8 cellular contexts compared by ENCODE assay signal in genomic region chr19:6531163-6531955, GRCh38. TPM values are rescaled to one million over a fixed set of nuclear protein-coding genes. Genes with fewer than 3 reads are reported as not detected.
DNase-seq lines count a peak whose midpoint lies in the region; ATAC-seq, FAIRE-seq and TF ChIP-seq lines count a peak whose summit lies in the region.

No MANE protein-coding gene starts in this region.

- no peaks in the 10 kb centered on the region for H3K4me1 Mint-ChIP-seq in astrocyte (ENCODE audit: low read depth, unreplicated experiment)

- H2AFZ ChIP-seq in astrocyte (ENCODE audit: low read depth, low read length): peak overlapping the region; percentile 97

- H3K9me3 ChIP-seq in cardiac muscle cell (ENCODE audit: low read depth) (no peaks in the 10 kb centered on the region), astrocyte (ENCODE audit: insufficient read depth, low read depth, low read length) (peaks cover 5% of the 10 kb centered on the region), lower lobe of right lung (no peaks in the 10 kb centered on the region), upper lobe of right lung (no peaks in the 10 kb centered on the region)

- no peak overlapping the region for H3K27ac ChIP-seq in cardiac muscle cell
- H3K27ac ChIP-seq in astrocyte (ENCODE audit: low read depth, low read length): no peak overlapping the region
- H3K27ac ChIP-seq in lower lobe of right lung: peak overlapping the region; percentile 82
- peak overlapping the region; percentile 85 for H3K27ac ChIP-seq in upper lobe of right lung

- H3K4me1 ChIP-seq in cardiac muscle cell (ENCODE audit: low read depth): peaks cover 5% of the 10 kb centered on the region
- peaks cover 11% of the 10 kb centered on the region for H3K4me1 ChIP-seq in astrocyte (ENCODE audit: insufficient read depth, low read length)
- H3K4me1 ChIP-seq in lower lobe of right lung: peaks cover 21% of the 10 kb centered on the region
- peaks cover 26% of the 10 kb centered on the region for H3K4me1 ChIP-seq in upper lobe of right lung

- ATAC-seq in left cardiac atrium (no peak), lower lobe of right lung (peak; percentile 2 to 11), upper lobe of right lung (peak; percentile 0), GM21825 (IDR thresholded peaks at IDR 0.05; ENCODE audit: unreplicated experiment) (no peak)

- H4K20me1 ChIP-seq in astrocyte (ENCODE audit: insufficient read depth, low read length): peaks cover 7% of the 10 kb centered on the region

- peaks cover 46% of the 10 kb centered on the region for H3K27me3 ChIP-seq in cardiac muscle cell
- peaks cover 9% of the 10 kb centered on the region for H3K27me3 ChIP-seq in astrocyte (ENCODE audit: insufficient read depth, low read length)
- no peaks in the 10 kb centered on the region for H3K27me3 ChIP-seq in lower lobe of right lung (ENCODE audit: low read depth)
- no peaks in the 10 kb centered on the region for H3K27me3 ChIP-seq in upper lobe of right lung

- peak overlapping the region; percentile 94 for H3K9ac ChIP-seq in astrocyte (ENCODE audit: low read length)

- H3K4me3 ChIP-seq in cardiac muscle cell (peak overlapping the region; percentile 59), astrocyte (ENCODE audit: insufficient read depth, low read depth, low read length) (peak overlapping the region; percentile 87), lower lobe of right lung (peak overlapping the region; percentile 64), upper lobe of right lung (peak overlapping the region; percentile 78)

- H3K4me3 Mint-ChIP-seq in astrocyte (ENCODE audit: unreplicated experiment): peak overlapping the region; percentile 63

- no peak overlapping the region for H3K27ac Mint-ChIP-seq in astrocyte (ENCODE audit: unreplicated experiment)

- DNase-seq in cardiac muscle cell (ENCODE audit: low read depth in 1 of 2, low spot score in 1 of 2): no peak
- no peak for DNase-seq in left cardiac atrium
- no peak for DNase-seq in astrocyte (ENCODE audit: low read depth)
- DNase-seq in lower lobe of right lung: no peak
- DNase-seq in upper lobe of right lung: no peak
- DNase-seq in SKM-1 (lab: John Stamatoyannopoulos, UW; ENCODE audit: unreplicated experiment): no peak
- DNase-seq in D341Med (ENCODE audit: low spot score): no peak

- no peak for FAIRE-seq in astrocyte (lab: Jason Lieb, UNC)

- no peaks in the 10 kb centered on the region for H3K36me3 ChIP-seq in cardiac muscle cell
- H3K36me3 ChIP-seq in astrocyte (ENCODE audit: insufficient read depth, low read length): no peaks in the 10 kb centered on the region
- peaks cover 13% of the 10 kb centered on the region for H3K36me3 ChIP-seq in lower lobe of right lung
- no peaks in the 10 kb centered on the region for H3K36me3 ChIP-seq in upper lobe of right lung

- no peaks in the 10 kb centered on the region for H3K36me3 Mint-ChIP-seq in astrocyte (ENCODE audit: low read depth, unreplicated experiment)

- intact Hi-C loops in left cardiac atrium (cut with DNase I) (no loop called here), lower lobe of right lung (cut with DNase I) (no loop called here), upper lobe of right lung (cut with DNase I) (no loop called here)

- no peak for TF ChIP-seq CTCF in cardiac muscle cell (IDR thresholded peaks at IDR 0.05; ENCODE audit: low read depth, low read length)
- TF ChIP-seq CTCF in astrocyte (IDR thresholded peaks at IDR 0.05; ENCODE audit: insufficient read depth, low read depth, low read length): no peak
- TF ChIP-seq CTCF in lower lobe of right lung (IDR thresholded peaks at IDR 0.05): no peak
- no peak for TF ChIP-seq CTCF in upper lobe of right lung (IDR thresholded peaks at IDR 0.05)

- peak overlapping the region; percentile 100 for H3K4me2 ChIP-seq in astrocyte (ENCODE audit: low read length)

- no peaks in the 10 kb centered on the region for H3K79me2 ChIP-seq in astrocyte (ENCODE audit: insufficient read depth, low read length)

- H3K27me3 Mint-ChIP-seq in astrocyte (ENCODE audit: low read depth, unreplicated experiment): peaks cover 31% of the 10 kb centered on the region

- H3K9me3 Mint-ChIP-seq in astrocyte (ENCODE audit: unreplicated experiment): peaks cover 16% of the 10 kb centered on the region

RNA-seq across cellular contexts. Expression of gene TNFSF9, which starts 0.5 kb away (rescaled TPM):
- total RNA-seq in cardiac muscle cell (0.81 and 1.3 TPM in 2 replicates), left cardiac atrium (under 1 TPM; 0.29 to 0.71 TPM), astrocyte (2.3 and 2.4 TPM in 2 replicates), lower lobe of right lung (4.1 TPM), upper lobe of right lung (7.4 TPM)
- polyA plus RNA-seq in cardiac muscle cell: 1.5 and 3.0 TPM in 2 replicates

RNA-seq across cellular contexts. Expression of gene TUBB4A, which starts 29.2 kb away (rescaled TPM):
- total RNA-seq in cardiac muscle cell (10.5 and 18.2 TPM in 2 replicates), left cardiac atrium (1 to 10 TPM in 1 of 2 donors, under 1 TPM in 1; 0.94 to 4.2 TPM), astrocyte (0.75 and 1.7 TPM in 2 replicates), lower lobe of right lung (1.2 TPM), upper lobe of right lung (0.58 TPM)
- polyA plus RNA-seq in cardiac muscle cell: 21.6 and 41.3 TPM in 2 replicates

RNA-seq across cellular contexts. Expression of gene DENND1C, which starts 49.8 kb away (rescaled TPM):
- total RNA-seq in cardiac muscle cell: 0.18 and 4.9 TPM in 2 replicates
- 1.8 and 10.4 TPM in 2 replicates for polyA plus RNA-seq in cardiac muscle cell
- total RNA-seq in left cardiac atrium: 1 to 10 TPM; 1.1 to 1.9 TPM
- 0.19 TPM in 1 of 2 replicates, not detected in the other for total RNA-seq in astrocyte
- 15.1 TPM for total RNA-seq in lower lobe of right lung
- 8.7 TPM for total RNA-seq in upper lobe of right lung

RNA-seq across cellular contexts. Expression of gene CD70, which starts 59.6 kb away (rescaled TPM):
- total RNA-seq in cardiac muscle cell: not detected in 2 replicates
- polyA plus RNA-seq in cardiac muscle cell: 0.91 TPM in 1 of 2 replicates, not detected in the other
- not detected for total RNA-seq in left cardiac atrium
- total RNA-seq in astrocyte: 0.34 and 0.48 TPM in 2 replicates
- total RNA-seq in lower lobe of right lung: 2.6 TPM
- total RNA-seq in upper lobe of right lung: 1.7 TPM

Comparison
In these comparisons a context has a peak if more than half of its experiments do, and no peak if none do; other contexts are left out.
1. H3K27ac ChIP-seq: peak in lower lobe of right lung (single experiment) and upper lobe of right lung (single experiment); none in cardiac muscle cell (single experiment) and astrocyte (single experiment).
2. ATAC-seq: peak in lower lobe of right lung (2 of 2) and upper lobe of right lung (single experiment); none in left cardiac atrium (0 of 2) and GM21825 (single experiment).
3. Peak in every context shown above with its lines, with median percentiles within 50 percentile points of each other: H3K4me3 ChIP-seq.